17 cellular contexts compared by ENCODE assay signal in the genomic region with DNA sequence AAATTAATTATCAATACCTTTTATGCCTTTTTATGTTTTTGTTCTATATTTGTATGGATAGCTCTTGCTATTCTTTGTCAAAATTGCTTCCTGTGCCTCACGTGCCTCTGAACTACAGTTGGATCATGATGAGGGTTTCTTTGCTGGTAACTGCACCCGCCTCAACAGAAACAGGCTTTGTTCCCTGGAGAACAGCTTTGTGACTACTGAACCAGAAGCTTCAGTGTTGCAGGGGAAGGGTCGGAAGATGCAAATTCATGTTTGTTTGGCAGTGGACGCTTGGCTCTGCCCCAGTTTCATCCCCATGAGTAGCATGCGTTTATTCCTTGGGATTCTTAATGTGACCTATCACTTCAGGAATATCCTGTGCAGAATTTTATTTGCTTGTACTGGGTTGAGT.
A peak's percentile ranks its signal among the peaks of the same experiment; 100 is the strongest.
DNase-seq lines count a peak whose midpoint lies in the region; FAIRE-seq and TF ChIP-seq lines count a peak whose summit lies in the region.
"Had no signal": no experiment of that assay in that cellular context is flagged by ENCODE, and none has a peak within 500 bp of the region (broad histone marks: within the 10 kb centered on the region; RNA-seq: fewer than 3 reads in every experiment).

No MANE protein-coding gene starts in this region.

- no peaks in the 10 kb centered on the region for H3K27me3 ChIP-seq in neural progenitor cell
- H3K27me3 ChIP-seq in small intestine (ENCODE audit: control insufficient read depth in 2 of 2, insufficient read depth in 2 of 2, low read length in 2 of 2): no peaks in the 10 kb centered on the region

- peaks cover 15% of the 10 kb centered on the region for H3F3A ChIP-seq in neural progenitor cell (ENCODE audit: low read depth)

- intact Hi-C loops in activated CD4-positive, alpha-beta memory T cell treated with anti-CD3 and anti-CD28 coated beads for 36 hours (cut with micrococcal nuclease): no loop called here

- POLR2A ChIA-PET in activated CD4-positive, alpha-beta memory T cell treated with anti-CD3 and anti-CD28 coated beads for 36 hours (lab: Charles Lee): no interaction called here

- no peak for FAIRE-seq in small intestine (lab: Jason Lieb, UNC)
- FAIRE-seq: A204.1, G401.6, GM12891, GM19239, H1, HepG2 had no signal

- H2AFZ ChIP-seq in neural progenitor cell (replicated peaks): no peak overlapping the region

- peaks cover 26% of the 10 kb centered on the region for H3K4me1 ChIP-seq in neural progenitor cell
- H3K4me1 ChIP-seq in small intestine (ENCODE audit: control insufficient read depth in 2 of 2, insufficient read depth in 1 of 2, low read depth in 1 of 2, low read length in 1 of 2): no peaks in the 10 kb centered on the region

- peaks cover 11% of the 10 kb centered on the region for H3K36me3 Mint-ChIP-seq in neural progenitor cell
- H3K36me3 Mint-ChIP-seq in activated CD4-positive, alpha-beta memory T cell treated with anti-CD3 and anti-CD28 coated beads for 36 hours: no peaks in the 10 kb centered on the region
- H3K36me3 Mint-ChIP-seq: CD8-positive, alpha-beta T cell; IgD-negative memory B cell had no signal

- H3K27ac ChIP-seq in neural progenitor cell: no peak overlapping the region
- no peak overlapping the region for H3K27ac ChIP-seq in small intestine (ENCODE audit: low read depth in 1 of 2, low read length in 1 of 2)

- H3K36me3 ChIP-seq in neural progenitor cell (no peaks in the 10 kb centered on the region), small intestine (ENCODE audit: control insufficient read depth in 2 of 2, insufficient read depth in 2 of 2, low read length in 2 of 2) (no peaks in the 10 kb centered on the region)

- peaks cover 27% of the 10 kb centered on the region for H3K4me1 Mint-ChIP-seq in neural progenitor cell
- H3K4me1 Mint-ChIP-seq in activated CD4-positive, alpha-beta memory T cell treated with anti-CD3 and anti-CD28 coated beads for 36 hours (ENCODE audit: low read depth): no peaks in the 10 kb centered on the region
- H3K4me1 Mint-ChIP-seq: IgD-negative memory B cell had no signal

- peaks cover 2% of the 10 kb centered on the region for H3K27me3 Mint-ChIP-seq in neural progenitor cell (ENCODE audit: insufficient read depth, low read depth)
- H3K27me3 Mint-ChIP-seq in activated CD4-positive, alpha-beta memory T cell treated with anti-CD3 and anti-CD28 coated beads for 36 hours: no peaks in the 10 kb centered on the region
- H3K27me3 Mint-ChIP-seq: IgD-negative memory B cell had no signal

- no peak overlapping the region for H3K4me3 Mint-ChIP-seq in neural progenitor cell
- H3K4me3 Mint-ChIP-seq in activated CD4-positive, alpha-beta memory T cell treated with anti-CD3 and anti-CD28 coated beads for 36 hours: no peak overlapping the region
- H3K4me3 Mint-ChIP-seq: CD8-positive, alpha-beta T cell; H9; IgD-negative memory B cell had no signal

- CTCF ChIA-PET in activated CD4-positive, alpha-beta memory T cell treated with anti-CD3 and anti-CD28 coated beads for 36 hours (lab: Charles Lee): no interaction called here

- no peaks in the 10 kb centered on the region for H3K79me2 ChIP-seq in neural progenitor cell (ENCODE audit: low read depth)

- H3K27ac Mint-ChIP-seq in neural progenitor cell: no peak overlapping the region
- H3K27ac Mint-ChIP-seq in activated CD4-positive, alpha-beta memory T cell treated with anti-CD3 and anti-CD28 coated beads for 36 hours: no peak overlapping the region
- H3K27ac Mint-ChIP-seq: CD8-positive, alpha-beta T cell; IgD-negative memory B cell had no signal

- no peak overlapping the region for H3K4me3 ChIP-seq in neural progenitor cell
- H3K4me3 ChIP-seq in small intestine (ENCODE audit: low read depth in 1 of 2, low read length in 2 of 2): no peak overlapping the region

- H3K4me2 ChIP-seq in neural progenitor cell: no peak overlapping the region

- no peak overlapping the region for H3K9ac ChIP-seq in neural progenitor cell

- WGBS in small intestine, 3 donors: 76 to 77% (median 77%) methylated on average over 5 of the region's 5 CpGs

- no peak for TF ChIP-seq CTCF in neural progenitor cell (IDR thresholded peaks at IDR 0.05)

- H4K20me1 ChIP-seq in neural progenitor cell (ENCODE audit: low read depth): no peaks in the 10 kb centered on the region

- peaks cover 9% of the 10 kb centered on the region for H3K9me3 Mint-ChIP-seq in neural progenitor cell
- H3K9me3 Mint-ChIP-seq in activated CD4-positive, alpha-beta memory T cell treated with anti-CD3 and anti-CD28 coated beads for 36 hours: peaks cover 28% of the 10 kb centered on the region

- no peaks in the 10 kb centered on the region for H3K9me3 ChIP-seq in neural progenitor cell (ENCODE audit: low read depth)
- H3K9me3 ChIP-seq in small intestine (ENCODE audit: control insufficient read depth, low read depth): no peaks in the 10 kb centered on the region

- DNase-seq in NCI-H1048 (lab: John Stamatoyannopoulos, UW): peak; percentile 74
- DNase-seq in astrocyte of the hippocampus (ENCODE audit: low read depth, low spot score): peak; percentile 4
- peak; percentile 55 for DNase-seq in neural progenitor cell (ENCODE audit: low spot score)
- DNase-seq in DMS153 (lab: John Stamatoyannopoulos, UW): no peak
- DNase-seq in small intestine: no peak
- no peak for DNase-seq in activated CD4-positive, alpha-beta memory T cell treated with anti-CD3 and anti-CD28 coated beads for 36 hours
- DNase-seq: ACHN; CD8-positive, alpha-beta T cell; DMS 273 treated with DMSO at 0.1 percent for 48 hours; H9 had no signal

Comparison
In these comparisons a context has a peak if more than half of its experiments do, and no peak if none do; other contexts are left out.
1. DNase-seq: peak in NCI-H1048 (single experiment), astrocyte of the hippocampus (single experiment) and neural progenitor cell (single experiment); none in DMS153 (single experiment), small intestine (single experiment) and activated CD4-positive, alpha-beta memory T cell treated with anti-CD3 and anti-CD28 coated beads for 36 hours (single experiment).